In the genomic region with DNA sequence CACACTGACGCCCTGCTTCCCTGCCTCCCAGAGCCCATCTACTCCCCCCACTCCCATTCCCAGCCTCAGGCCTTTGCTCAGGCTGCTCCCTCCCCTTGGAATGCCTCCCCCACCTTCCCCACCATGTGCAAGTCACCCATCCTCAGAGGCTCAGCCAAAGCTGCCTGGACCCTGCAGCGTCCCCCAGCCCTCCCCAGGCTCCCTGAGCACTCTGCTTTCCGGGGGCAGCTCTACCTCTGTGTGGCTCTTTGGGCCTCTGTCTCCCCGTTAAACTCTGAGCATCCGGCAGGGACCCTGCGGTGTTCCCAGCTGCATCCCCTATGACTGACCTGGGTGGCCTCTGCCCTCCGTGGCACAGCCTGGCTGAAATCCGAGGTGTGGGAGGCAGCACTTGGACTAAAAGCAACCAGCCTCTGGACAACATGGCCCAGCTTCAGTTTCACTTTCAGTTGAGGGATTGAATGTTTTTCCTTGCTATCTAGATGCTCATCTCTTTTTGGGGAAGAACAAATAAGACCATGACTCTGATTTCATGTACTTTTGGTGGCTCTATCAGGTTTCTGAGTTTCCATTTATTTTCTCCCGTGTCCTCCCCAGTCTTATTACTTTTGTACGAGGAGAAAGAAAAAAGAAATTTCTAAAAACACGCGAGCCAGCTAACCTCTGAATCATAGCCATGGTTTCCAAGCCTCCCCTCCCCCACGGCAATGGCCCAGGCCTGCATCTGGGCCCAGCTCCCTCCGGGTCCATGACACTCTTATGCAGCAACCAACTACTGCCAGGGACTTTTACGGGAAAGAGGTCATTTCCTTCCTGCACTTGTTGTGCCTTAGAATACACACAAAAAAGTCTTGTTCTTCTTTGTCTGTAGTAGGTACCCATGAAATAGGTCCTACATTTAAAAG, we compare ENCODE assay signal across 8 cellular contexts. TPM values are rescaled to one million over a fixed set of nuclear protein-coding genes. Genes with fewer than 3 reads are reported as not detected.
DNase-seq lines count a peak whose midpoint lies in the region; TF ChIP-seq lines count a peak whose summit lies in the region.

No MANE protein-coding gene starts in this region.

- H3K27me3 ChIP-seq in Caco-2 (replicated peaks; ENCODE audit: control insufficient read depth, insufficient read depth, low read length): no peaks in the 10 kb centered on the region

- CTCF ChIA-PET in Caco-2 (lab: Charles Lee): interaction anchor here (1.0 kb wide), 1 partner anchor 21 kb away, joined by 3 read pairs; no protein-coding TSS in a partner anchor

- POLR2A ChIA-PET in Caco-2 (lab: Charles Lee): no interaction called here

- peaks cover 5% of the 10 kb centered on the region for H3K9me3 Mint-ChIP-seq in Caco-2 (ENCODE audit: unreplicated experiment)

- H3K4me3 ChIP-seq in Caco-2 (ENCODE audit: low read depth, low read length): no peak overlapping the region

- H3K4me1 ChIP-seq in Caco-2: peaks cover 21% of the 10 kb centered on the region

- no peaks in the 10 kb centered on the region for H3K36me3 Mint-ChIP-seq in Caco-2 (ENCODE audit: insufficient read depth, unreplicated experiment)

- H3K27ac ChIP-seq in epithelial cell of prostate: peak overlapping the region; percentile 40

- H3K4me1 Mint-ChIP-seq in Caco-2 (ENCODE audit: low read depth, unreplicated experiment): peaks cover 30% of the 10 kb centered on the region

- no peaks in the 10 kb centered on the region for H3K36me3 ChIP-seq in Caco-2 (ENCODE audit: control insufficient read depth, insufficient read depth, low read length)

- H3K27me3 Mint-ChIP-seq in Caco-2 (ENCODE audit: insufficient read depth, unreplicated experiment): no peaks in the 10 kb centered on the region

- intact Hi-C loops in Caco-2 (cut with micrococcal nuclease; ENCODE audit: unreplicated experiment): no loop called here

- H3K4me3 Mint-ChIP-seq in Caco-2 (ENCODE audit: unreplicated experiment): peak overlapping the region; percentile 16

- BruUV-seq in Caco-2 (replicated peaks; lab: Mats Ljungman, UMichigan): no TSS peak

- no peaks in the 10 kb centered on the region for H3K9me3 ChIP-seq in Caco-2

- DNase-seq in Caco-2 (no peak), NCI-H2196 treated with DMSO at 0.1 percent for 48 hours (lab: John Stamatoyannopoulos, UW; ENCODE audit: unreplicated experiment) (peak; percentile 16), activated T-cell treated with anti-CD3 and anti-CD28 coated beads for 48 hours (ENCODE audit: low read depth) (peak; percentile 70), epithelial cell of prostate (ENCODE audit: low read depth, low spot score) (no peak), mucosa of gallbladder (ENCODE audit: low spot score) (peak; percentile 78), NCI-H446 (lab: John Stamatoyannopoulos, UW) (no peak), SKM-1 (lab: John Stamatoyannopoulos, UW; ENCODE audit: unreplicated experiment) (no peak)
- peak; percentile 67 for DNase-seq in stimulated activated CD8-positive, alpha-beta memory T cell treated with anti-CD3 and anti-CD28 coated beads, Interleukin-2, amount 100 ng/mL, for 48 hours (ENCODE audit: low read depth in 2 of 2)

- TF ChIP-seq CTCF in Caco-2 (IDR thresholded peaks at IDR 0.05; ENCODE audit: insufficient read depth in 1 of 2, low read depth in 1 of 2, low read length in 1 of 2, severe bottlenecking in 1 of 2, unreplicated experiment in 1 of 2): no peak

- peak overlapping the region; percentile 26 for H3K27ac Mint-ChIP-seq in Caco-2 (ENCODE audit: unreplicated experiment)

RNA-seq across cellular contexts. Expression of gene APOL3, which starts 3.8 kb away (rescaled TPM):
- 0.35 TPM in 1 of 2 replicates, not detected in the other for total RNA-seq in Caco-2 (2022)
- 20.9 TPM for total RNA-seq in mucosa of gallbladder

RNA-seq across cellular contexts. Expression of gene APOL4, which starts 44.8 kb away (rescaled TPM):
- not detected in 2 replicates for total RNA-seq in Caco-2 (2022)
- 3.4 TPM for total RNA-seq in mucosa of gallbladder

Comparison
In these comparisons a context has a peak if more than half of its experiments do, and no peak if none do; other contexts are left out.
1. DNase-seq: peak in NCI-H2196 treated with DMSO at 0.1 percent for 48 hours (single experiment), activated T-cell treated with anti-CD3 and anti-CD28 coated beads for 48 hours (single experiment), mucosa of gallbladder (single experiment) and stimulated activated CD8-positive, alpha-beta memory T cell treated with anti-CD3 and anti-CD28 coated beads, Interleukin-2, amount 100 ng/mL, for 48 hours (2 of 2); none in Caco-2 (0 of 2), epithelial cell of prostate (single experiment), NCI-H446 (0 of 2) and SKM-1 (single experiment).
2. RNA of gene APOL3, which starts 3.8 kb away (total RNA-seq): 20.9 TPM in mucosa of gallbladder (single experiment); 0.35 TPM in Caco-2; every median in the first group is over 10 times any median in the second.